In the genomic region with DNA sequence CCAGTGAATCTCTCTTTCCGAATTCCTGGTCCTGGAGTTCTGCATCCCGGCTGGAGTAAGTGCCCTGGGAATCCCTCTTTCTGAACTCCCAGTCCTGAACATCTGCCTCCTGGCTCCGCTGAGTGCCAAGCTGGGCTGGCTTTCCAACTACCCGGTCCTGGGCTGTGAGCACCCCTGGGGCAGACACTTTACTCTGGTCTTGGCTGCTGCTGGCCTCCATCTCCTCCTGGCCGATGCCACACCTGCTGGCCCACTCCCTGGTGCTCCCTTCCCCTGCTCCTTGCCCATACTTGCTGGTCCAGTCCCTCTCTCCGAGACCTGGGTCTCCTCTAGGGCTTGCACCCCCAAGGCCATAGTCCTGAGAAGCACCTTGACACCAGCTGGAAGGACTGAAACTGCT, we compare ENCODE assay signal across 15 cellular contexts. TPM values are rescaled to one million over a fixed set of nuclear protein-coding genes. Genes with fewer than 3 reads are reported as not detected.
A peak's percentile ranks its signal among the peaks of the same experiment; 100 is the strongest.
DNase-seq lines count a peak whose midpoint lies in the region; ATAC-seq and TF ChIP-seq lines count a peak whose summit lies in the region.
"Had no signal": no experiment of that assay in that cellular context is flagged by ENCODE, and none has a peak within 500 bp of the region (broad histone marks: within the 10 kb centered on the region; RNA-seq: fewer than 3 reads in every experiment).

No MANE protein-coding gene starts in this region.

- no peak overlapping the region for H3K4me3 Mint-ChIP-seq in nephron
- no peak overlapping the region for H3K4me3 Mint-ChIP-seq in type B pancreatic cell
- H3K4me3 Mint-ChIP-seq in mesothelial cell of epicardium = no peak overlapping the region
- H3K4me3 Mint-ChIP-seq: stimulated activated memory B cell treated with anti-CD40 and anti-IgM and Interleukin-4, amounts not matched to agents 10 μg/mL and 1 μg/mL and 100 μg/mL, for 72 hours had no signal

- no peaks in the 10 kb centered on the region for H3K9me3 Mint-ChIP-seq in nephron
- no peaks in the 10 kb centered on the region for H3K9me3 Mint-ChIP-seq in type B pancreatic cell
- H3K9me3 Mint-ChIP-seq in mesothelial cell of epicardium = no peaks in the 10 kb centered on the region
- H3K9me3 Mint-ChIP-seq: neural progenitor cell; stimulated activated memory B cell treated with anti-CD40 and anti-IgM and Interleukin-4, amounts not matched to agents 10 μg/mL and 1 μg/mL and 100 μg/mL, for 72 hours had no signal

- DNase-seq in DMS 273 (lab: John Stamatoyannopoulos, UW; ENCODE audit: unreplicated experiment) (peak; percentile 9), DMS 273 treated with DMSO at 0.1 percent for 48 hours (lab: John Stamatoyannopoulos, UW) (no peak), epithelial cell of esophagus (ENCODE audit: low read depth) (no peak), type B pancreatic cell (ENCODE audit: extremely low spot score, unreplicated experiment) (no peak), G401 (ENCODE audit: low spot score) (no peak), mesothelial cell of epicardium (ENCODE audit: low spot score in 2 of 2, unreplicated experiment in 2 of 2) (no peak)
- DNase-seq: effector CD4-positive, alpha-beta T cell; NCI-H2171 had no signal

- H3K27ac Mint-ChIP-seq in nephron (peak overlapping the region; percentile 7 to 53 (median 52)), type B pancreatic cell (peak overlapping the region; percentile 56), mesothelial cell of epicardium (no peak overlapping the region)
- H3K27ac Mint-ChIP-seq: activated naive CD8-positive, alpha-beta T cell; stimulated activated memory B cell treated with anti-CD40 and anti-IgM and Interleukin-4, amounts not matched to agents 10 μg/mL and 1 μg/mL and 100 μg/mL, for 72 hours had no signal

- H3K4me3 ChIP-seq in epithelial cell of esophagus (ENCODE audit: low read length) = peak overlapping the region; percentile 84
- H3K4me3 ChIP-seq: neural progenitor cell had no signal

- H3K36me3 Mint-ChIP-seq in nephron (ENCODE audit: low read depth) (peaks cover 45% of the 10 kb centered on the region), type B pancreatic cell (peaks cover 37% of the 10 kb centered on the region), mesothelial cell of epicardium (peaks cover 26% of the 10 kb centered on the region)

- TF ChIP-seq CTCF in epithelial cell of esophagus (IDR thresholded peaks at IDR 0.05; ENCODE audit: insufficient read depth, low read depth, low read length, missing control alignments) = no peak
- TF ChIP-seq CTCF in nephron (IDR thresholded peaks at IDR 0.05; ENCODE audit: unreplicated experiment in 3 of 3) = no peak
- no peak for TF ChIP-seq CTCF in type B pancreatic cell (conservative IDR thresholded peaks at IDR 0.05)
- TF ChIP-seq CTCF in mesothelial cell of epicardium (IDR thresholded peaks at IDR 0.05; ENCODE audit: unreplicated experiment) = no peak

- no peaks in the 10 kb centered on the region for H3K27me3 Mint-ChIP-seq in nephron (ENCODE audit: low read depth)
- no peaks in the 10 kb centered on the region for H3K27me3 Mint-ChIP-seq in type B pancreatic cell
- no peaks in the 10 kb centered on the region for H3K27me3 Mint-ChIP-seq in mesothelial cell of epicardium (ENCODE audit: low read depth)
- H3K27me3 Mint-ChIP-seq: activated naive CD8-positive, alpha-beta T cell; stimulated activated memory B cell treated with anti-CD40 and anti-IgM and Interleukin-4, amounts not matched to agents 10 μg/mL and 1 μg/mL and 100 μg/mL, for 72 hours had no signal

- H3K4me1 Mint-ChIP-seq in nephron (peaks cover 65% of the 10 kb centered on the region), type B pancreatic cell (ENCODE audit: unreplicated experiment) (peaks cover 41% of the 10 kb centered on the region), mesothelial cell of epicardium (peaks cover 43% of the 10 kb centered on the region)

- ATAC-seq in GM18868 (IDR thresholded peaks at IDR 0.05; ENCODE audit: unreplicated experiment) = no peak
- ATAC-seq: stimulated activated memory B cell treated with anti-CD40 and anti-IgM and Interleukin-4, amounts not matched to agents 10 μg/mL and 1 μg/mL and 100 μg/mL, for 72 hours had no signal

- in situ Hi-C loops in G401 (cut with HindIII; ENCODE audit: low sequenced_read_pairs) = no loop called here

RNA-seq across cellular contexts. Expression of gene TNKS1BP1, which starts 14.7 kb away (rescaled TPM):
- total RNA-seq in type B pancreatic cell (ENCODE audit: low replicate concordance) (122 and 166 TPM in 2 replicates), mesothelial cell of epicardium (201 to 216 TPM (median 216 TPM) in 3 replicates)
- 36.0 and 46.3 TPM in 2 replicates for total RNA-seq in G401 (2014; rRNA removed; shearing (Covaris generic))

RNA-seq across cellular contexts. Expression of gene SSRP1, which starts 25.6 kb away (rescaled TPM):
- 108 and 164 TPM in 2 replicates for total RNA-seq in type B pancreatic cell (ENCODE audit: low replicate concordance)
- 194 and 208 TPM in 2 replicates for total RNA-seq in G401 (2014; rRNA removed; shearing (Covaris generic))
- total RNA-seq in mesothelial cell of epicardium = 106 to 110 TPM (median 108 TPM) in 3 replicates

RNA-seq across cellular contexts. Expression of gene P2RX3, which starts 28.1 kb away (rescaled TPM):
- total RNA-seq in type B pancreatic cell (ENCODE audit: low replicate concordance) (0.52 and 4.0 TPM in 2 replicates), mesothelial cell of epicardium (2.0 to 3.1 TPM (median 2.6 TPM) in 3 replicates)
- 7.1 and 11.4 TPM in 2 replicates for total RNA-seq in G401 (2014; rRNA removed; shearing (Covaris generic))
- total RNA-seq: activated CD8-positive, alpha-beta memory T cell treated with anti-CD3 and anti-CD28 coated beads for 36 hours; T-helper 2 cell treated with Interferon-gamma antibody and Interleukin-4, amounts not matched to agents 100 ng/mL and 5 ng/mL, for 36 hours had no signal
